Comparison of ENCODE assay signal across 28 cellular contexts in the genomic region with DNA sequence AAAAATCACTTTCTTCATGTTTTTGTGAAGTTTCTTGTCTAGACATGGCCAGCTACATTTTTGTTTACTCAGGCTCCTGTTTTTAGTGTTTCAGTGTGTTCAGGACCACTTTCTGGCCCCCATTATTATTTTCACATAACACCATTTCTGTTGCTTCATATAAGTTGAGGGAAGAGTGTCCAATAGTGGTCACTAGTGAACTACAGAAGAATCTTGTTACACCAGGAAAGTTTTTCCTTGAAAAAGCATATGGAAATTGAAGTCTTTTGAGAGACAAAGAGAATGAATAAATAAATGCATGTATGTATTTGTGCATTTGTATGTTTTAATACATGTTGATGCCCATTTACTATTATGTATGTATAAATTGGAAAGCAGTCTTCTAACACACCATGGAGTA. TPM values are rescaled to one million over a fixed set of nuclear protein-coding genes. Genes with fewer than 3 reads are reported as not detected.
A peak's percentile ranks its signal among the peaks of the same experiment; 100 is the strongest.
DNase-seq lines count a peak whose midpoint lies in the region; TF ChIP-seq lines count a peak whose summit lies in the region.
"Had no signal": no experiment of that assay in that cellular context is flagged by ENCODE, and none has a peak within 500 bp of the region (broad histone marks: within the 10 kb centered on the region; RNA-seq: fewer than 3 reads in every experiment).

No MANE protein-coding gene starts in this region.

- H3K27me3 ChIP-seq in GM23248 (replicated peaks; ENCODE audit: insufficient read depth) (no peaks in the 10 kb centered on the region), ascending aorta (no peaks in the 10 kb centered on the region), skeletal muscle satellite cell (ENCODE audit: control insufficient read depth, insufficient read depth, low read length) (no peaks in the 10 kb centered on the region), sigmoid colon (no peaks in the 10 kb centered on the region)
- H3K27me3 ChIP-seq: adrenal gland, colonic mucosa, right atrium auricular region, vagina had no signal

- no peaks in the 10 kb centered on the region for H3K9me3 ChIP-seq in GM23248 (ENCODE audit: low read depth)
- H3K9me3 ChIP-seq in ascending aorta: no peaks in the 10 kb centered on the region
- no peaks in the 10 kb centered on the region for H3K9me3 ChIP-seq in skeletal muscle satellite cell (replicated peaks; ENCODE audit: low read length)
- H3K9me3 ChIP-seq in sigmoid colon: no peaks in the 10 kb centered on the region
- H3K9me3 ChIP-seq: adrenal gland, colonic mucosa, right atrium auricular region, vagina had no signal

- peaks cover 84% of the 10 kb centered on the region for H3K79me2 ChIP-seq in GM23248 (ENCODE audit: insufficient read depth)

- no peak for TF ChIP-seq EP300 in sigmoid colon (IDR thresholded peaks at IDR 0.05)

- H3K9me2 ChIP-seq in GM23248 (ENCODE audit: insufficient read depth): no peaks in the 10 kb centered on the region

- TF ChIP-seq POLR2A in sigmoid colon (IDR thresholded peaks at IDR 0.05): no peak

- H3K36me3 ChIP-seq in GM23248 (ENCODE audit: low read depth): peaks cover 6% of the 10 kb centered on the region; the same call in 1 of the 2 replicates
- H3K36me3 ChIP-seq in ascending aorta: no peaks in the 10 kb centered on the region
- peaks cover 11% of the 10 kb centered on the region for H3K36me3 ChIP-seq in skeletal muscle satellite cell (ENCODE audit: insufficient read depth, low read length)
- H3K36me3 ChIP-seq in sigmoid colon: no peaks in the 10 kb centered on the region
- H3K36me3 ChIP-seq: adrenal gland, colonic mucosa, right atrium auricular region, vagina had no signal

- peak overlapping the region; percentile 87 for H3K4me3 ChIP-seq in GM23248
- H3K4me3 ChIP-seq in ascending aorta: no peak overlapping the region
- H3K4me3 ChIP-seq in fibroblast of pulmonary artery (replicated peaks; ENCODE audit: low read depth, low read length): no peak overlapping the region
- peak overlapping the region; percentile 74 for H3K4me3 ChIP-seq in skeletal muscle satellite cell (ENCODE audit: low read length)
- no peak overlapping the region for H3K4me3 ChIP-seq in sigmoid colon
- H3K4me3 ChIP-seq: adrenal gland, colonic mucosa, lung, right atrium auricular region, vagina had no signal

- TF ChIP-seq CTCF in ascending aorta (IDR thresholded peaks at IDR 0.05) (no peak), fibroblast of pulmonary artery (IDR thresholded peaks at IDR 0.05; ENCODE audit: low read length, missing control alignments) (peak; percentile 6), sigmoid colon (IDR thresholded peaks at IDR 0.05) (no peak)

- peak overlapping the region; percentile 100 for H3K4me2 ChIP-seq in GM23248 (ENCODE audit: unreplicated experiment)
- H3K4me2 ChIP-seq in skeletal muscle satellite cell (ENCODE audit: low read length): peak overlapping the region; percentile 89

- H4K20me1 ChIP-seq in GM23248 (ENCODE audit: insufficient read depth): no peaks in the 10 kb centered on the region

- H3K9ac ChIP-seq in GM23248 (peak overlapping the region; percentile 89), skeletal muscle satellite cell (ENCODE audit: low read depth, low read length) (peak overlapping the region; percentile 85)

- intact Hi-C loops in ascending aorta (cut with DNase I): loop anchor here (5.0 to 10.0 kb wide), 2 partner anchors 87 to 155 kb away; no protein-coding TSS in a partner anchor
- intact Hi-C loops in sigmoid colon (cut with DNase I): no loop called here

- in situ Hi-C loops in GM23248 (cut with MboI): no loop called here

- peaks cover 65% of the 10 kb centered on the region for H3K4me1 ChIP-seq in GM23248 (ENCODE audit: insufficient read depth)
- H3K4me1 ChIP-seq in ascending aorta: peaks cover 0 to 48% of the 10 kb centered on the region in 2 donors
- peaks cover 62% of the 10 kb centered on the region for H3K4me1 ChIP-seq in skeletal muscle satellite cell (ENCODE audit: control insufficient read depth, insufficient read depth, low read length)
- peaks cover 0 to 16% (median 10%) of the 10 kb centered on the region in 4 donors for H3K4me1 ChIP-seq in sigmoid colon
- H3K4me1 ChIP-seq: colonic mucosa had no signal

- DNase-seq in GM23248 (peak; percentile 34), ascending aorta (ENCODE audit: low spot score in 2 of 2) (no peak), fibroblast of pulmonary artery (ENCODE audit: low read depth) (no peak), cerebellar nuclear complex (lab: John Stamatoyannopoulos, UW) (no peak), Ammon's horn (ENCODE audit: low spot score) (no peak), GM03348 (ENCODE audit: low spot score) (no peak), sigmoid colon (no peak)
- DNase-seq: activated CD8-positive, alpha-beta memory T cell treated with anti-CD3 and anti-CD28 coated beads, Interleukin-2, amount 50 U/mL, for 48 hours; activated CD8-positive, alpha-beta T cell treated with anti-CD3 and anti-CD28 coated beads for 36 hours; activated naive CD4-positive, alpha-beta T cell treated with Interleukin-2 at 50 U/mL for 16 hours; adrenal gland; C1 segment of cervical spinal cord; colonic mucosa; DMS153; effector memory CD8-positive, alpha-beta T cell; hippocampal formation; NCI-H187; NCI-H2171; NCI-H82; SIG-M5; stimulated activated CD8-positive, alpha-beta memory T cell treated with anti-CD3 and anti-CD28 coated beads, Interleukin-4, amount 100 ng/mL, for 48 hours; stimulated activated naive CD8-positive, alpha-beta T cell treated with anti-CD3 and anti-CD28 coated beads, Interleukin-15, amount 100 ng/mL, for 72 hours; T-helper 9 cell had no signal

- peaks cover 97% of the 10 kb centered on the region for H3F3A ChIP-seq in GM23248 (ENCODE audit: insufficient read depth)

- no peak overlapping the region for H2AFZ ChIP-seq in GM23248

- H3K27ac ChIP-seq in GM23248: peak overlapping the region; percentile 96
- peak overlapping the region; percentile 61 to 87 for H3K27ac ChIP-seq in ascending aorta
- H3K27ac ChIP-seq in sigmoid colon: no peak overlapping the region
- H3K27ac ChIP-seq: adrenal gland, colonic mucosa, right atrium auricular region, vagina had no signal

RNA-seq across cellular contexts. Expression of gene ADAMTSL1, which starts 3.8 kb away (rescaled TPM):
- 255 and 273 TPM in 2 replicates for total RNA-seq in GM23248 (2014; rRNA removed; shearing (Covaris generic))
- polyA plus RNA-seq in GM23248 (2016; fragmentation: Nextera tagmentation; extraction: Ambion mirVana) (77.0 and 77.5 TPM in 2 replicates), sigmoid colon (1 to 10 TPM; 1.4 to 3.7 (median 2.4) TPM)
- total RNA-seq in ascending aorta (12.3 TPM), sigmoid colon (10 to 100 TPM in 2 of 4 donors, 1 to 10 TPM in 2; 6.5 to 13.6 (median 10.0) TPM)
- 128 and 130 TPM in 2 replicates for total RNA-seq in skeletal muscle satellite cell (2012; rRNA removed)
- total RNA-seq: activated CD8-positive, alpha-beta T cell treated with anti-CD3 and anti-CD28 coated beads for 36 hours; activated T-helper 1 cell treated with anti-CD3 and anti-CD28 coated beads, Interleukin-12 subunit alpha, Interleukin-12 subunit beta, Interleukin-2, Interleukin-4 antibody, amounts not matched to agents 30 ng/mL and 10 ng/mL and 1 ng/mL, durations not matched to agents 14 hours and 24 hours and 36 hours had no signal

Comparison
In these comparisons a context has a peak if more than half of its experiments do, and no peak if none do; other contexts are left out.
1. H3K27ac ChIP-seq: peak in GM23248 (single experiment) and ascending aorta (2 of 2); none in sigmoid colon (0 of 4).
2. H3K4me3 ChIP-seq: peak in GM23248 (single experiment) and skeletal muscle satellite cell (single experiment); none in ascending aorta (0 of 2), fibroblast of pulmonary artery (single experiment) and sigmoid colon (0 of 4).
3. RNA of gene ADAMTSL1, which starts 3.8 kb away (total RNA-seq): 255 to 273 TPM in GM23248; 12.3 TPM in ascending aorta (single experiment) and 6.5 to 13.6 TPM in sigmoid colon; every median in the first group is over 10 times any median in the second.